In genomic region chr16:28121527-28121926, GRCh38 we compare ENCODE assay signal across 1 cellular context.
TF ChIP-seq lines count a peak whose summit lies in the region.

No MANE protein-coding gene starts in this region.

TF ChIP-seq in endothelial cell of umbilical vein, 7 proteins besides CTCF, POLR2A, EP300 and RAD21 (continued from another document):
- TF ChIP-seq MAX (IDR thresholded peaks at IDR 0.05; ENCODE audit: insufficient read depth, insufficient read length), result no peak
